In the genomic region with DNA sequence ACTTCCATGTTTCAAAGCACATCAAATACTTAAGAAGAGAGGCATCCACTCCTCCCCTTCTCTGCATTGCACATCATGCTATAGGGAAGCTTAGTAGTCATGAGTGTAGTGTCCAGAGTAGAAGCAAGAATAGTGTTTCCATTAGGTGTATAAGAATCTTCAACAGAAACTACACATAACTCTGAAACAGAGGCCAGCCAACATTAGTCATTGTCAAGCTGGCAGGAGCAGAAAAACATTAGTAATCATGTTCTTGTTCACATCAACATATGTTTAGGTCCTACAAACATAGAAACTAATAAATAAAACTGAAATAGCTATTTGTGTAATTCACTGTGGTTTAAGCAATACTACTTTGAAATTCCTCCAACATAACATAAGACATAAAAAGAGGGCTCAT, we compare ENCODE assay signal across 24 cellular contexts.
A peak's percentile ranks its signal among the peaks of the same experiment; 100 is the strongest.
DNase-seq lines count a peak whose midpoint lies in the region; ATAC-seq and TF ChIP-seq lines count a peak whose summit lies in the region.
"Had no signal": no experiment of that assay in that cellular context is flagged by ENCODE, and none has a peak within 500 bp of the region (broad histone marks: within the 10 kb centered on the region; RNA-seq: fewer than 3 reads in every experiment).

No MANE protein-coding gene starts in this region.

- H3K4me3 ChIP-seq in astrocyte of the spinal cord (ENCODE audit: low read depth, low read length) = no peak overlapping the region
- H3K4me3 ChIP-seq: adrenal gland, pancreas, skin epidermis had no signal

- H3K27ac Mint-ChIP-seq in T-helper 17 cell = no peak overlapping the region
- H3K27ac Mint-ChIP-seq: activated T-helper 2 cell treated with anti-CD3 and anti-CD28 coated beads, Interferon-gamma antibody, Interleukin-2, Interleukin-4, amounts not matched to agents 10 μg/mL and 5 μg/mL and 100 μg/mL, durations not matched to agents 14 hours and 24 hours and 36 hours; CD8-positive, alpha-beta T cell; effector memory CD8-positive, alpha-beta T cell had no signal

- H3K36me3 Mint-ChIP-seq in T-helper 17 cell (ENCODE audit: low read depth) = no peaks in the 10 kb centered on the region
- H3K36me3 Mint-ChIP-seq: CD8-positive, alpha-beta T cell had no signal

- ATAC-seq in GM18502 (IDR thresholded peaks at IDR 0.05; ENCODE audit: poor library complexity, unreplicated experiment) (peak; percentile 51), GM19468 (IDR thresholded peaks at IDR 0.05; ENCODE audit: extremely low read depth, unreplicated experiment) (peak; percentile 42), HG03135 (IDR thresholded peaks at IDR 0.05; ENCODE audit: unreplicated experiment) (peak; percentile 42), left lobe of liver (no peak), T-helper 17 cell (no peak)
- ATAC-seq: CD8-positive, alpha-beta T cell; effector memory CD8-positive, alpha-beta T cell; left cardiac atrium; pancreas had no signal

- in situ Hi-C loops in astrocyte of the spinal cord (cut with HindIII; ENCODE audit: low sequenced_read_pairs) = no loop called here

- DNase-seq in astrocyte of the spinal cord (ENCODE audit: low read depth, low spot score) (peak; percentile 1), left lobe of liver (ENCODE audit: low spot score) (no peak), medulla oblongata (ENCODE audit: extremely low spot score) (no peak), EL (no peak), T-helper 17 cell (no peak)
- DNase-seq: adrenal gland; CD8-positive, alpha-beta T cell; cerebellar nuclear complex; DMS79 treated with DMSO at 0.1 percent for 48 hours; effector memory CD8-positive, alpha-beta T cell; hypothalamus; KBM-7; left cardiac atrium; NCI-H1436; pancreas; SHP77; stimulated activated CD4-positive, alpha-beta T cell treated with anti-CD3 and anti-CD28 coated beads, Interleukin-4, amount 100 ng/mL, for 24 hours; stimulated activated CD8-positive, alpha-beta memory T cell treated with anti-CD3 and anti-CD28 coated beads, Interleukin-4, amount 100 ng/mL, for 48 hours; T-helper 2 cell had no signal

- no peaks in the 10 kb centered on the region for H3K9me3 ChIP-seq in T-helper 17 cell (ENCODE audit: control insufficient read depth, low read length, poor library complexity, severe bottlenecking)
- H3K9me3 ChIP-seq: adrenal gland, pancreas had no signal

- no peaks in the 10 kb centered on the region for H3K4me1 Mint-ChIP-seq in T-helper 17 cell

- H3K4me3 Mint-ChIP-seq in T-helper 17 cell = no peak overlapping the region
- H3K4me3 Mint-ChIP-seq: CD8-positive, alpha-beta T cell; effector memory CD8-positive, alpha-beta T cell had no signal

- H3K27me3 Mint-ChIP-seq in T-helper 17 cell = no peaks in the 10 kb centered on the region
- H3K27me3 Mint-ChIP-seq: effector memory CD8-positive, alpha-beta T cell had no signal

- no peak for TF ChIP-seq CTCF in astrocyte of the spinal cord (IDR thresholded peaks at IDR 0.05; ENCODE audit: low read depth, low read length)

Comparison
In these comparisons a context has a peak if more than half of its experiments do, and no peak if none do; other contexts are left out.
1. ATAC-seq: peak in GM18502 (single experiment), GM19468 (single experiment) and HG03135 (single experiment); none in left lobe of liver (single experiment) and T-helper 17 cell (single experiment).